Comparison of ENCODE assay signal across 8 cellular contexts in genomic region chr19:24032651-24033050, GRCh38. TPM values are rescaled to one million over a fixed set of nuclear protein-coding genes. Genes with fewer than 3 reads are reported as not detected.
DNase-seq lines count a peak whose midpoint lies in the region; ATAC-seq and TF ChIP-seq lines count a peak whose summit lies in the region.

No MANE protein-coding gene starts in this region.

- H3K27me3 ChIP-seq in gastroesophageal sphincter (no peaks in the 10 kb centered on the region), spleen (replicated peaks in 1 of 7) (no peaks in the 10 kb centered on the region)

- peaks cover 0 to 37% (median 18%) of the 10 kb centered on the region in 3 donors for H3K4me1 ChIP-seq in gastroesophageal sphincter
- peaks cover 20 to 47% (median 43%) of the 10 kb centered on the region in 6 donors for H3K4me1 ChIP-seq in spleen

- peaks cover 29% of the 10 kb centered on the region for H3K36me3 Mint-ChIP-seq in HFFc6 (ENCODE audit: low read depth)

- intact Hi-C loops in spleen (cut with DNase I; ENCODE audit: low total_unique reads) = loop anchor here (10.0 kb wide), 1 partner anchor 52 kb away; the partner anchor contains the start of gene ZNF254

- H3K36me3 ChIP-seq in gastroesophageal sphincter (peaks cover 0 to 13% of the 10 kb centered on the region in 2 donors), spleen (peaks cover 0 to 15% (median 3%) of the 10 kb centered on the region in 6 donors)

- H3K4me3 Mint-ChIP-seq in HFFc6 = peak overlapping the region; percentile 98

- TF ChIP-seq CTCF in HFFc6 (IDR thresholded peaks at IDR 0.05) (no peak), VCaP (conservative IDR thresholded peaks at IDR 0.05) (no peak), gastroesophageal sphincter (IDR thresholded peaks at IDR 0.05) (no peak), spleen (IDR thresholded peaks at IDR 0.05 in 8 of 11, conservative IDR thresholded peaks at IDR 0.05 in 3 of 11) (no peak)

- TF ChIP-seq EP300 in gastroesophageal sphincter (IDR thresholded peaks at IDR 0.05) = no peak

- DNase-seq in HFFc6 (no peak), spleen (peak; percentile 68), DMS79 (lab: John Stamatoyannopoulos, UW) (no peak), DMS53 treated with DMSO at 0.1 percent for 48 hours (lab: John Stamatoyannopoulos, UW; ENCODE audit: unreplicated experiment) (no peak), NCI-H2171 treated with DMSO at 0.1 percent for 48 hours (lab: John Stamatoyannopoulos, UW) (no peak)

- H3K27ac ChIP-seq in VCaP (peak overlapping the region; percentile 99), gastroesophageal sphincter (peak overlapping the region; percentile 30 to 96 (median 91)), spleen (peak overlapping the region; percentile 82 to 96 (median 92))

- H3K9me3 Mint-ChIP-seq in HFFc6 = 0 out of 2 replicates have a peak, but pooled peaks cover 3% of the 10 kb centered on the region

- H3K4me1 Mint-ChIP-seq in HFFc6 (ENCODE audit: low read depth) = peaks cover 17% of the 10 kb centered on the region

- H3K4me3 ChIP-seq in gastroesophageal sphincter (peak overlapping the region; percentile 55 to 89), spleen (peak overlapping the region in 7 of 8 donors; percentile 74 to 93 (median 79))

- H3K9me3 ChIP-seq in gastroesophageal sphincter (no peaks in the 10 kb centered on the region), spleen (no peaks in the 10 kb centered on the region)

- H3K27me3 Mint-ChIP-seq in HFFc6 (ENCODE audit: insufficient read depth) = no peaks in the 10 kb centered on the region; the same call in 1 of the 2 replicates

- no peak for TF ChIP-seq POLR2A in gastroesophageal sphincter (IDR thresholded peaks at IDR 0.05)
- no peak for TF ChIP-seq POLR2A in spleen (IDR thresholded peaks at IDR 0.05)

- WGBS in gastroesophageal sphincter (ENCODE audit: low coverage in 1 of 2), 2 donors = 73 to 84% methylated on average over 12 to 13 of the region's 15 CpGs
- 76 to 82% (median 78%) methylated on average over 15 of the region's 15 CpGs for WGBS in spleen, 5 donors

- ATAC-seq in gastroesophageal sphincter (no peak), HG03159 (IDR thresholded peaks at IDR 0.05; ENCODE audit: unreplicated experiment) (no peak)

- peak overlapping the region; percentile 99 for H3K27ac Mint-ChIP-seq in HFFc6

RNA-seq across cellular contexts. Expression of gene ZNF254, which starts 54.3 kb away (rescaled TPM):
- 1 to 10 TPM; 3.3 to 5.2 (median 4.3) TPM for total RNA-seq in HFFc6 (2021; fragmentation: NEBNext Ultra II Directional; extraction: Animal tissue kit (Norgen Biotek cat#: 25700))
- total RNA-seq in gastroesophageal sphincter = 10 to 100 TPM; 10.0 to 22.6 (median 13.5) TPM
- 10 to 100 TPM; 21.0 to 35.6 (median 25.7) TPM for total RNA-seq in spleen
- polyA plus RNA-seq in spleen = 1 to 10 TPM; 5.6 to 6.3 (median 6.0) TPM
